1 cellular context compared by ENCODE assay signal in the genomic region with DNA sequence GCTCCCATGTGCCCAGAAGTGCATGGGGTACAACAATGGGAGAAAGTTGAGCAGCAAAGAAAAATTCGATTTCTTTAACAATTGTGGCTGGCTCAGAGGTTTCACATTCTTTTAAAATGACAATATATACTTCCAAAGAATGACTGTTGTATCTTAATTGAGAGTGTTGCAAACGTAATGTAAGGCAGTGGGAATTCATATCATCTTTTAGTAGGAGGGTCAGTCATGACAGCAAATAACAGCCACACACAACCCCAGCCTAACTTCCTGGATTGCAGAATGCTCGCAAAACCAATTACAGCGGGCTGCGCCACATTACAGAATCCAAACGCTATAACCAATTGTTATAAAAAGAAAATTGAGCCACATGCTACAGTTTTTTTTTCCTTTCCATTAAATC.
TF ChIP-seq lines count a peak whose summit lies in the region.

No MANE protein-coding gene starts in this region.

TF ChIP-seq in K562, 482 proteins besides CTCF, POLR2A, EP300 and RAD21 (continued from another document):
- TF ChIP-seq BRD4 (IDR thresholded peaks at IDR 0.05), result no peak
